ENCODE assay signal across 6 cellular contexts in the genomic region with DNA sequence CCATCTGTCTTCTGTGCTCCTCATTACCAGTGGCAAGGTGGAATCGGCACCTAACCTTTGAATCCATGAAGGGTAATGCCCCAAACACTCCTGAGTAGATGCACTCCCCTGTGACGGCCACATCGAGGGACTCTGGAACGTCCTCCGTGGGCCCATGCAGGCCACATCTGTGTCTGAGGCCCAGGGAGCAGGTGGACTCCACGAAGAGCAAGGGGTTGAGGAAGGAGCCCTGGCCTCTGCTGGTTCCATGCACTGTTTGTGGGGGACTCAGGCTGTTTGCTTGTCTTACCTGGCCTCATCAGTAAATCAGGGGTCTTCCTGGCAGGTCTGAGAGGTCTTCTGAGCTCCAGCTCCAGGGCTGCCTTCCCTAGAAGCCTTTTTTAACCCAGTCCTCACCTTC.
"Had no signal": no experiment of that assay in that cellular context is flagged by ENCODE, and none has a peak within 500 bp of the region (broad histone marks: within the 10 kb centered on the region; RNA-seq: fewer than 3 reads in every experiment).

No MANE protein-coding gene starts in this region.

- ATAC-seq: GM23338, HepG2 had no signal

- H3K27ac ChIP-seq: HL-60 had no signal

- H3K4me3 ChIP-seq: GM23338 had no signal

- H2AFZ ChIP-seq: GM23338 had no signal

- H3K4me2 ChIP-seq: GM23338 had no signal

- DNase-seq: H9, HCEC 1CT, HFFc6 had no signal
